Comparison of ENCODE assay signal across 28 cellular contexts in genomic region chr4:32884198-32884597, GRCh38.
DNase-seq lines count a peak whose midpoint lies in the region; ATAC-seq, FAIRE-seq and TF ChIP-seq lines count a peak whose summit lies in the region.
"Had no signal": no experiment of that assay in that cellular context is flagged by ENCODE, and none has a peak within 500 bp of the region (broad histone marks: within the 10 kb centered on the region; RNA-seq: fewer than 3 reads in every experiment).

No MANE protein-coding gene starts in this region.

- H3K27me3 ChIP-seq in bronchial epithelial cell (ENCODE audit: control insufficient read depth, insufficient read depth, low read length): no peaks in the 10 kb centered on the region
- no peaks in the 10 kb centered on the region for H3K27me3 ChIP-seq in mesenchymal stem cell (ENCODE audit: control insufficient read depth in 1 of 2, insufficient read depth in 1 of 2, low read length in 2 of 2)
- H3K27me3 ChIP-seq in thyroid gland: no peaks in the 10 kb centered on the region
- H3K27me3 ChIP-seq: tibial nerve had no signal

- no peak for TF ChIP-seq CTCF in bronchial epithelial cell (IDR thresholded peaks at IDR 0.05; ENCODE audit: insufficient read depth, low read length, severe bottlenecking)
- no peak for TF ChIP-seq CTCF in thyroid gland (IDR thresholded peaks at IDR 0.05)

- no peak overlapping the region for H4K91ac ChIP-seq in mesenchymal stem cell (ENCODE audit: low read length)

- no peak overlapping the region for H3K14ac ChIP-seq in mesenchymal stem cell (ENCODE audit: low read length in 2 of 2)

- no peak overlapping the region for H3K23ac ChIP-seq in mesenchymal stem cell (ENCODE audit: low read length in 2 of 2)

- no peak overlapping the region for H2BK12ac ChIP-seq in mesenchymal stem cell (ENCODE audit: low read length in 2 of 2)

- no peaks in the 10 kb centered on the region for H3K4me1 ChIP-seq in mesenchymal stem cell (ENCODE audit: control insufficient read depth, insufficient read depth, low read depth, low read length)
- no peaks in the 10 kb centered on the region for H3K4me1 ChIP-seq in thyroid gland
- H3K4me1 ChIP-seq: A549, HAP-1, tibial nerve had no signal

- 40% methylated on average over 2 of the region's 2 CpGs for WGBS in mesenchymal stem cell
- WGBS in thyroid gland, 2 donors: 25 to 26% methylated on average over 2 of the region's 2 CpGs

- no peak overlapping the region for H3K4ac ChIP-seq in mesenchymal stem cell (ENCODE audit: low read depth in 1 of 2, low read length in 2 of 2)

- no peak overlapping the region for H2BK120ac ChIP-seq in mesenchymal stem cell (ENCODE audit: low read depth, low read length)

- H3K79me1 ChIP-seq in mesenchymal stem cell (replicated peaks; ENCODE audit: low read length, poor library complexity, severe bottlenecking): no peaks in the 10 kb centered on the region

- H3K9ac ChIP-seq in mesenchymal stem cell (ENCODE audit: low read length): no peak overlapping the region

- no peak for TF ChIP-seq POLR2A in thyroid gland (IDR thresholded peaks at IDR 0.05)

- H4K8ac ChIP-seq in mesenchymal stem cell (ENCODE audit: low read length): no peak overlapping the region

- H3K9me3 ChIP-seq in mesenchymal stem cell (ENCODE audit: control insufficient read depth, low read length) (no peaks in the 10 kb centered on the region), thyroid gland (no peaks in the 10 kb centered on the region)
- H3K9me3 ChIP-seq: A549, HAP-1, tibial nerve had no signal

- no peaks in the 10 kb centered on the region for H3K36me3 ChIP-seq in bronchial epithelial cell (ENCODE audit: control insufficient read depth, insufficient read depth, low read length)
- H3K36me3 ChIP-seq in mesenchymal stem cell (ENCODE audit: control insufficient read depth in 1 of 2, insufficient read depth in 2 of 2, low read depth in 1 of 2, low read length in 2 of 2): no peaks in the 10 kb centered on the region
- H3K36me3 ChIP-seq in thyroid gland: no peaks in the 10 kb centered on the region
- H3K36me3 ChIP-seq: HAP-1, tibial nerve had no signal

- no peak overlapping the region for H2AFZ ChIP-seq in mesenchymal stem cell (ENCODE audit: low read depth, low read length)

- H3K18ac ChIP-seq in mesenchymal stem cell (ENCODE audit: low read depth in 1 of 2, low read length in 2 of 2): no peak overlapping the region

- H2BK15ac ChIP-seq in mesenchymal stem cell (ENCODE audit: low read depth, poor library complexity, severe bottlenecking): no peak overlapping the region

- H3K27ac ChIP-seq in mesenchymal stem cell (ENCODE audit: low read length, poor library complexity, severe bottlenecking) (no peak overlapping the region), thyroid gland (no peak overlapping the region)
- H3K27ac ChIP-seq: A549, C4-2B, tibial nerve had no signal

- H3K4me3 ChIP-seq in bronchial epithelial cell (ENCODE audit: low read depth, low read length): no peak overlapping the region
- no peak overlapping the region for H3K4me3 ChIP-seq in mesenchymal stem cell (ENCODE audit: insufficient read depth in 1 of 2, low read depth in 1 of 2, low read length in 2 of 2)
- H3K4me3 ChIP-seq in thyroid gland (replicated peaks in 1 of 3): no peak overlapping the region
- H3K4me3 ChIP-seq: A549, HAP-1, tibial nerve had no signal

- DNase-seq in ACHN (peak; percentile 4), HTR-8/SVneo (ENCODE audit: insufficient read length, low spot score) (peak; percentile 10), bronchial epithelial cell (ENCODE audit: low read depth) (peak; percentile 29), mesenchymal stem cell (peak; percentile 2), thyroid gland (no peak), GOT3 (lab: John Stamatoyannopoulos, UW) (no peak), NCI-H187 treated with DMSO at 0.1 percent for 48 hours (lab: John Stamatoyannopoulos, UW) (no peak)
- DNase-seq: activated CD4-positive, alpha-beta T cell treated with anti-CD3 and anti-CD28 coated beads for 1 hour; activated CD8-positive, alpha-beta memory T cell treated with anti-CD3 and anti-CD28 coated beads for 24 hours; activated naive CD4-positive, alpha-beta T cell treated with Interleukin-2 at 50 U/mL for 16 hours; activated T-cell treated with anti-CD3 and anti-CD28 coated beads, Interleukin-2, amount 50 U/mL, for 4 hours; amygdala; caudate nucleus; erythroblast; KBM-7; left cardiac atrium; NCI-H1694 treated with DMSO at 0.1 percent for 48 hours; NCI-H774; occipital lobe; SHP77; stimulated activated CD4-positive, alpha-beta T cell treated with anti-CD3 and anti-CD28 coated beads, Interleukin-4, amount 100 ng/mL, for 4 hours; T-cell had no signal

- in situ Hi-C loops in ACHN (cut with HindIII; ENCODE audit: low pct_ligation_motif_present, low pct_unique_long_range_greater_than_20kb, low sequenced_read_pairs): no loop called here

- no peak for FAIRE-seq in HTR-8/SVneo (lab: Jason Lieb, UNC)
- no peak for FAIRE-seq in bronchial epithelial cell (lab: Jason Lieb, UNC)
- FAIRE-seq: A549, D721Med had no signal

- H3K4me2 ChIP-seq in mesenchymal stem cell (ENCODE audit: low read length, poor library complexity, severe bottlenecking): no peak overlapping the region
- H3K4me2 ChIP-seq: A549 had no signal

- no peak overlapping the region for H2AK5ac ChIP-seq in mesenchymal stem cell (ENCODE audit: low read length, severe bottlenecking)

- H2BK5ac ChIP-seq in mesenchymal stem cell (ENCODE audit: low read depth, low read length, poor library complexity, severe bottlenecking): no peak overlapping the region

- intact Hi-C loops in thyroid gland (cut with DNase I): no loop called here

- ATAC-seq in GM21447 (IDR thresholded peaks at IDR 0.05; ENCODE audit: unreplicated experiment): no peak
- ATAC-seq: A549; activated T-cell treated with anti-CD3 and anti-CD28 coated beads, Interleukin-2, amount 50 U/mL, for 4 hours; T-cell had no signal

Comparison
In these comparisons a context has a peak if more than half of its experiments do, and no peak if none do; other contexts are left out.
1. DNase-seq: peak in ACHN (single experiment), HTR-8/SVneo (single experiment), bronchial epithelial cell (single experiment) and mesenchymal stem cell (single experiment); none in thyroid gland (0 of 2), GOT3 (single experiment) and NCI-H187 treated with DMSO at 0.1 percent for 48 hours (single experiment).